ENCODE assay signal across 1 cellular context in genomic region chr3:58026598-58026997, GRCh38.
TF ChIP-seq lines count a peak whose summit lies in the region.

No MANE protein-coding gene starts in this region.

TF ChIP-seq in HCT116, 20 proteins besides CTCF, POLR2A, EP300 and RAD21 (continued from another document):
- TF ChIP-seq ZBTB33 (IDR thresholded peaks at IDR 0.05; ENCODE audit: extremely low read depth, insufficient replicate concordance, low read length) (no peak), FOSL1 (IDR thresholded peaks at IDR 0.05; ENCODE audit: low read depth) (no peak), SP1 (IDR thresholded peaks at IDR 0.05; ENCODE audit: low read depth) (no peak), JUND (IDR thresholded peaks at IDR 0.05) (no peak), TCF7L2 (IDR thresholded peaks at IDR 0.05; ENCODE audit: borderline replicate concordance, extremely low read depth, insufficient read depth, insufficient read length) (no peak), POLR2AphosphoS5 (IDR thresholded peaks at IDR 0.05; ENCODE audit: low read depth, low read length) (no peak), YY1 (IDR thresholded peaks at IDR 0.05; ENCODE audit: extremely low read depth, insufficient replicate concordance, low read depth, low read length) (no peak), EGR1 (IDR thresholded peaks at IDR 0.05; ENCODE audit: low read depth) (no peak)
TF ChIP-seq in HCT116: peak in this region for 0.
